In genomic region chr14:74135386-74135785, GRCh38 we compare ENCODE assay signal across 13 cellular contexts. TPM values are rescaled to one million over a fixed set of nuclear protein-coding genes. Genes with fewer than 3 reads are reported as not detected.
DNase-seq lines count a peak whose midpoint lies in the region; ATAC-seq and TF ChIP-seq lines count a peak whose summit lies in the region.
"Had no signal": no experiment of that assay in that cellular context is flagged by ENCODE, and none has a peak within 500 bp of the region (broad histone marks: within the 10 kb centered on the region; RNA-seq: fewer than 3 reads in every experiment).

No MANE protein-coding gene starts in this region.

- ATAC-seq in GM18511 (IDR thresholded peaks at IDR 0.05; ENCODE audit: unreplicated experiment): no peak
- ATAC-seq in GM21723 (IDR thresholded peaks at IDR 0.05; ENCODE audit: unreplicated experiment): no peak

- 71 to 95% methylated on average over 1 of the region's 1 CpG for WGBS in tibial nerve, 2 donors

- H3K4me1 ChIP-seq in tibial nerve: peaks cover 0 to 6% (median 0%) of the 10 kb centered on the region in 4 donors

- H3K9me3 ChIP-seq in tibial nerve: no peaks in the 10 kb centered on the region
- H3K9me3 ChIP-seq: left lung had no signal

- no peak overlapping the region for H3K27ac ChIP-seq in tibial nerve
- H3K27ac ChIP-seq: left lung had no signal

- H3K4me3 ChIP-seq in tibial nerve: no peak overlapping the region
- H3K4me3 ChIP-seq: left lung had no signal

- TF ChIP-seq POLR2A in tibial nerve (IDR thresholded peaks at IDR 0.05): no peak

- H3K27me3 ChIP-seq in tibial nerve: no peaks in the 10 kb centered on the region
- H3K27me3 ChIP-seq: left lung had no signal

- DNase-seq in CD1c-positive myeloid dendritic cell (ENCODE audit: extremely low spot score) (peak; percentile 3), HT1080 (ENCODE audit: low read depth) (peak; percentile 10), astrocyte of the hippocampus (ENCODE audit: low read depth, low spot score) (peak; percentile 29), myocyte (ENCODE audit: low read depth) (peak; percentile 52), tibial nerve (ENCODE audit: low spot score in 2 of 2) (no peak)
- DNase-seq: activated CD8-positive, alpha-beta memory T cell treated with anti-CD3 and anti-CD28 coated beads, Interleukin-2, amount 50 U/mL, for 4 hours; activated naive CD4-positive, alpha-beta T cell treated with anti-CD3 and anti-CD28 coated beads for 36 hours; C1 segment of cervical spinal cord; left lung; NCI-H1092; Right ventricle myocardium superior had no signal

- no peak for TF ChIP-seq CTCF in tibial nerve (IDR thresholded peaks at IDR 0.05)

- TF ChIP-seq EP300 in tibial nerve (IDR thresholded peaks at IDR 0.05): no peak

- no peaks in the 10 kb centered on the region for H3K36me3 ChIP-seq in tibial nerve
- H3K36me3 ChIP-seq: left lung had no signal

RNA-seq across cellular contexts. Expression of gene LIN52, which starts 50.6 kb away (rescaled TPM):
- 6.6 and 8.7 TPM in 2 replicates for total RNA-seq in HT1080 (2014; rRNA removed; shearing (Covaris generic))
- 5.7 and 7.3 TPM in 2 replicates for polyA plus RNA-seq in HT1080 (2015; cell fraction: cytosol; rRNA removed)
- 4.5 and 6.2 TPM in 2 replicates for polyA plus RNA-seq in HT1080 (2015; cell fraction: nucleus; rRNA removed)
- 6.5 and 7.5 TPM in 2 replicates for total RNA-seq in myocyte
- 4.5 TPM for polyA plus RNA-seq in myocyte (2012)
- 10 to 100 TPM; 10.2 to 15.7 (median 12.7) TPM for total RNA-seq in tibial nerve

RNA-seq across cellular contexts. Expression of gene ALDH6A1, which starts 51.1 kb away (rescaled TPM):
- 1.4 TPM in 2 replicates for total RNA-seq in HT1080 (2014; rRNA removed; shearing (Covaris generic))
- 4.4 and 4.8 TPM in 2 replicates for polyA plus RNA-seq in HT1080 (2015; cell fraction: cytosol; rRNA removed)
- polyA plus RNA-seq in HT1080 (2015; cell fraction: nucleus; rRNA removed): 7.3 and 7.6 TPM in 2 replicates
- total RNA-seq in myocyte: 14.9 and 16.8 TPM in 2 replicates
- polyA plus RNA-seq in myocyte (2012): 5.0 TPM
- 10 to 100 TPM; 40.5 to 95.7 (median 75.3) TPM for total RNA-seq in tibial nerve

Comparison
In these comparisons a context has a peak if more than half of its experiments do, and no peak if none do; other contexts are left out.
1. DNase-seq: peak in CD1c-positive myeloid dendritic cell (single experiment), HT1080 (single experiment), astrocyte of the hippocampus (single experiment) and myocyte (single experiment); none in tibial nerve (0 of 2).